Comparison of ENCODE assay signal across 20 cellular contexts in the genomic region with DNA sequence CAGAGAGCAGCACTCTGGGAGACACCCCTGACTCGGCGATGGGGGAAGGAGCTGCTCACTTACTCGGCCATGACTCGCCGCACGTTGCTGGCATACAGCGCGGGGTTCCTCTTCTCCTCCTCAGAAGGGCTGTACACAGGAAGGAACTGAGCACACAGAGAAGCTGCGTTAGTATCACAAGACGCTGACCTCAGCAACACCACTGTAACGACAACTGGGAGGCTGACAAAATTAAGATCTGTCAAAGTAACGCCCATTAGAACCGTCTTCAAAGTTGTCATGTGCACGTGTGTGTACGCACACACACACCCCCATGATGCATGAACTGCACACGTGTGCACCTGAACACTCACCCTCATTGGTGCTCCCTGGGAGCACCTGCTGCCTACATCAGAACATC. TPM values are rescaled to one million over a fixed set of nuclear protein-coding genes. Genes with fewer than 3 reads are reported as not detected.
DNase-seq lines count a peak whose midpoint lies in the region; ATAC-seq, FAIRE-seq and TF ChIP-seq lines count a peak whose summit lies in the region.
"Had no signal": no experiment of that assay in that cellular context is flagged by ENCODE, and none has a peak within 500 bp of the region (broad histone marks: within the 10 kb centered on the region; RNA-seq: fewer than 3 reads in every experiment).

No MANE protein-coding gene starts in this region.

- DNase-seq in Kasumi-1 (lab: John Stamatoyannopoulos, UW): peak; percentile 89 to 94
- peak; percentile 70 to 85 for DNase-seq in ascending aorta (ENCODE audit: low spot score in 2 of 2)
- peak; percentile 76 for DNase-seq in kidney
- no peak for DNase-seq in sciatic nerve (ENCODE audit: low spot score)
- DNase-seq in NCI-H1092 treated with DMSO at 0.1 percent for 48 hours (lab: John Stamatoyannopoulos, UW): no peak
- DNase-seq in GM12891 (ENCODE audit: insufficient read length, low spot score): no peak
- DNase-seq in NCI-H1092 (lab: John Stamatoyannopoulos, UW): no peak
- no peak for DNase-seq in neural progenitor cell (ENCODE audit: low spot score)
- DNase-seq: EL; mesendoderm; OCI-M1; stimulated activated CD4-positive, alpha-beta T cell treated with anti-CD3 and anti-CD28 coated beads, Interleukin-4, amount 100 ng/mL, for 24 hours; stimulated activated naive CD4-positive, alpha-beta T cell treated with Interleukin-2 at 50 U/mL for 16 hours; T-helper 1 cell had no signal

- H3K27me3 Mint-ChIP-seq in neural progenitor cell (ENCODE audit: insufficient read depth, low read depth): peaks cover 2% of the 10 kb centered on the region

- no peak overlapping the region for H3K4me3 ChIP-seq in ascending aorta
- H3K4me3 ChIP-seq in kidney (ENCODE audit: low read length in 2 of 2): no peak overlapping the region
- H3K4me3 ChIP-seq in neural progenitor cell: no peak overlapping the region
- H3K4me3 ChIP-seq: breast epithelium, hepatocyte had no signal

- no peak overlapping the region for H2AFZ ChIP-seq in neural progenitor cell (replicated peaks)
- H2AFZ ChIP-seq: hepatocyte, parathyroid adenoma had no signal

- ATAC-seq in sciatic nerve: peak; percentile 79

- H3K9ac ChIP-seq in kidney (ENCODE audit: low read length in 2 of 2) (no peak overlapping the region), neural progenitor cell (no peak overlapping the region)
- H3K9ac ChIP-seq: parathyroid adenoma had no signal

- intact Hi-C loops in ascending aorta (cut with DNase I) (no loop called here), kidney (cut with DNase I) (no loop called here), sciatic nerve (cut with DNase I) (no loop called here)

- H3K36me3 ChIP-seq in ascending aorta (peaks cover 48 to 57% of the 10 kb centered on the region in 2 donors), kidney (ENCODE audit: control insufficient read depth in 1 of 2, insufficient read depth in 2 of 2, low read length in 2 of 2) (peaks cover 0 to 3% of the 10 kb centered on the region in 2 donors), neural progenitor cell (no peaks in the 10 kb centered on the region)
- H3K36me3 ChIP-seq: breast epithelium had no signal

- H3K9me3 Mint-ChIP-seq in neural progenitor cell: no peaks in the 10 kb centered on the region

- H3K27ac ChIP-seq in ascending aorta: no peak overlapping the region
- H3K27ac ChIP-seq in kidney (ENCODE audit: low read depth in 2 of 2, low read length in 2 of 2): no peak overlapping the region
- H3K27ac ChIP-seq in neural progenitor cell: no peak overlapping the region
- H3K27ac ChIP-seq: C4-2B, hepatocyte, parathyroid adenoma had no signal

- H3K36me3 Mint-ChIP-seq in neural progenitor cell: peaks cover 7% of the 10 kb centered on the region

- H3K4me3 Mint-ChIP-seq in neural progenitor cell: no peak overlapping the region

- H3F3A ChIP-seq in neural progenitor cell (ENCODE audit: low read depth): no peaks in the 10 kb centered on the region

- no peaks in the 10 kb centered on the region for H3K79me2 ChIP-seq in neural progenitor cell (ENCODE audit: low read depth)
- H3K79me2 ChIP-seq: hepatocyte, parathyroid adenoma had no signal

- H3K4me2 ChIP-seq in neural progenitor cell: no peak overlapping the region
- H3K4me2 ChIP-seq: hepatocyte had no signal

- H4K20me1 ChIP-seq in neural progenitor cell (ENCODE audit: low read depth): peaks cover 3% of the 10 kb centered on the region

- no peaks in the 10 kb centered on the region for H3K27me3 ChIP-seq in ascending aorta
- no peaks in the 10 kb centered on the region for H3K27me3 ChIP-seq in neural progenitor cell
- H3K27me3 ChIP-seq: breast epithelium, hepatocyte had no signal

- FAIRE-seq in kidney (lab: Jason Lieb, UNC) (no peak), GM12891 (lab: Jason Lieb, UNC) (no peak)

- TF ChIP-seq CTCF in ascending aorta (IDR thresholded peaks at IDR 0.05) (no peak), kidney (IDR thresholded peaks at IDR 0.05; ENCODE audit: borderline replicate concordance, extremely low read depth, insufficient read depth) (no peak), neural progenitor cell (IDR thresholded peaks at IDR 0.05) (no peak)

- peaks cover 2% of the 10 kb centered on the region for H3K4me1 Mint-ChIP-seq in neural progenitor cell

- H3K4me1 ChIP-seq in ascending aorta (no peaks in the 10 kb centered on the region), kidney (ENCODE audit: control insufficient read depth in 1 of 2, insufficient read depth in 1 of 2, low read depth in 1 of 2, low read length in 2 of 2) (no peaks in the 10 kb centered on the region), neural progenitor cell (no peaks in the 10 kb centered on the region)
- H3K4me1 ChIP-seq: breast epithelium, parathyroid adenoma had no signal

- no peak for TF ChIP-seq POLR2A in GM12891 (IDR thresholded peaks at IDR 0.05; ENCODE audit: low read depth, low read length)

- H3K9me3 ChIP-seq in ascending aorta: no peaks in the 10 kb centered on the region
- no peaks in the 10 kb centered on the region for H3K9me3 ChIP-seq in kidney (ENCODE audit: control insufficient read depth in 1 of 2, low read length in 2 of 2)
- H3K9me3 ChIP-seq in neural progenitor cell (ENCODE audit: low read depth): no peaks in the 10 kb centered on the region
- H3K9me3 ChIP-seq: breast epithelium had no signal

- no peak overlapping the region for H3K27ac Mint-ChIP-seq in neural progenitor cell

TF ChIP-seq in GM12891, 5 proteins besides CTCF, POLR2A, EP300 and RAD21:
- TF ChIP-seq TAF1 (IDR thresholded peaks at IDR 0.05; ENCODE audit: low read depth, low read length): no peak
- TF ChIP-seq POU2F2 (IDR thresholded peaks at IDR 0.05; ENCODE audit: low read depth, low read length): no peak
- TF ChIP-seq POLR2AphosphoS5 (IDR thresholded peaks at IDR 0.05; ENCODE audit: low read depth, low read length): no peak
TF ChIP-seq in GM12891: peak in this region for 0.

RNA-seq across cellular contexts. Expression of a gene that starts 32.1 kb away (rescaled TPM):
- not detected for total RNA-seq in ascending aorta
- total RNA-seq in kidney: 0.54 TPM
- polyA plus RNA-seq in kidney (ENCODE audit: insufficient read depth, low read depth, low replicate concordance): 0.09 TPM
- not detected for total RNA-seq in sciatic nerve
- 0.05 TPM for polyA plus RNA-seq in GM12891 (2012; ENCODE audit: low read depth, missing spikeins)
- total RNA-seq in neural progenitor cell (ENCODE audit: low replicate concordance): 0.19 and 0.32 TPM in 2 replicates
- total RNA-seq: H4, hepatocyte, MCF 10A had no signal
- polyA plus RNA-seq: hepatocyte had no signal

RNA-seq across cellular contexts. Expression of a gene that starts 46.4 kb away (rescaled TPM):
- total RNA-seq in ascending aorta: 86.2 TPM
- total RNA-seq in kidney: 46.5 TPM
- 22.2 TPM for polyA plus RNA-seq in kidney (ENCODE audit: insufficient read depth, low read depth, low replicate concordance)
- 44.4 TPM for total RNA-seq in sciatic nerve
- polyA plus RNA-seq in GM12891 (2012; ENCODE audit: low read depth, missing spikeins): 54.4 TPM
- total RNA-seq in neural progenitor cell (ENCODE audit: low replicate concordance): 76.5 and 108 TPM in 2 replicates

Comparison
In these comparisons a context has a peak if more than half of its experiments do, and no peak if none do; other contexts are left out.
1. DNase-seq: peak in Kasumi-1 (2 of 2), ascending aorta (2 of 2) and kidney (single experiment); none in sciatic nerve (single experiment), NCI-H1092 treated with DMSO at 0.1 percent for 48 hours (single experiment), GM12891 (single experiment), NCI-H1092 (single experiment) and neural progenitor cell (single experiment).